In the genomic region with DNA sequence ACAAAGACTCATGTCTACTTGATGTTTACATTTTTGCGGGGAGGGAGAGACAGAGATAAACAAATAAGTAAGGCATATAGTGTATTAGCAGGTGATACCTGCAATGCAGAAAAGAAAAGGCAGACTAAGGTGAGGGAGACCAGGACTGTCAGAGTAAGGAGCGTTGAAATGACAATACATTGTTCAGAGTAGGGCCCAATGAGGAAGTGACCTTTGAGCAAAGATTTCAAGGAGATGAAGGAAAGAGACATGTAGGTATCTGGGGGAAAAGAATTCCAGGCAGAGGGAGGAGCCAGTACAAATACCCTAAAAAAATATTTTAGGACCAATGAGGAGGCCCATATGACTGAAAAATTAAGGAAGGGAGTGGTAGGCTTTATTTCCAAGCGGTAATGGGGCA, we compare ENCODE assay signal across 25 cellular contexts.
"Had no signal": no experiment of that assay in that cellular context is flagged by ENCODE, and none has a peak within 500 bp of the region (broad histone marks: within the 10 kb centered on the region; RNA-seq: fewer than 3 reads in every experiment).

No MANE protein-coding gene starts in this region.

- H3K36me3 ChIP-seq: esophagus muscularis mucosa, gastroesophageal sphincter, heart left ventricle, left lung, ovary, sigmoid colon, spleen, tibial artery had no signal

- H3K27ac ChIP-seq: coronary artery, esophagus muscularis mucosa, foreskin keratinocyte, gastroesophageal sphincter, heart left ventricle, hepatocyte, left lung, ovary, psoas muscle, sigmoid colon, spleen, testis, tibial artery had no signal

- H3K4me3 Mint-ChIP-seq: naive thymus-derived CD8-positive, alpha-beta T cell; nephron progenitor cell; stimulated activated naive B cell treated with anti-CD40 and anti-IgM and Interleukin-4, amounts not matched to agents 10 μg/mL and 1 μg/mL and 100 μg/mL, for 72 hours; type B pancreatic cell had no signal

- H3K79me2 ChIP-seq: hepatocyte had no signal

- H3K4me2 ChIP-seq: hepatocyte had no signal

- H3K4me1 ChIP-seq: gastroesophageal sphincter, heart left ventricle, sigmoid colon, testis, tibial artery had no signal

- H3K9me3 Mint-ChIP-seq: naive thymus-derived CD8-positive, alpha-beta T cell; nephron progenitor cell; stimulated activated naive B cell treated with anti-CD40 and anti-IgM and Interleukin-4, amounts not matched to agents 10 μg/mL and 1 μg/mL and 100 μg/mL, for 72 hours; type B pancreatic cell had no signal

- H3K27me3 Mint-ChIP-seq: naive thymus-derived CD8-positive, alpha-beta T cell; stimulated activated naive B cell treated with anti-CD40 and anti-IgM and Interleukin-4, amounts not matched to agents 10 μg/mL and 1 μg/mL and 100 μg/mL, for 72 hours; type B pancreatic cell had no signal

- H2AFZ ChIP-seq: hepatocyte had no signal

- ATAC-seq: foreskin keratinocyte; gastroesophageal sphincter; heart left ventricle; left lung; naive thymus-derived CD8-positive, alpha-beta T cell; psoas muscle; right cardiac atrium; stimulated activated naive B cell treated with anti-CD40 and anti-IgM and Interleukin-4, amounts not matched to agents 10 μg/mL and 1 μg/mL and 100 μg/mL, for 72 hours had no signal

- DNase-seq: dermis blood vessel endothelial cell; effector memory CD4-positive, alpha-beta T cell; foreskin keratinocyte; heart left ventricle; kidney; left lung; midbrain; naive thymus-derived CD8-positive, alpha-beta T cell; nephron progenitor cell; occipital lobe; ovary; posterior cingulate gyrus; psoas muscle; right cardiac atrium; sigmoid colon; spleen; stimulated activated naive B cell treated with anti-CD40 and anti-IgM and Interleukin-4, amounts not matched to agents 10 μg/mL and 1 μg/mL and 100 μg/mL, for 72 hours; substantia nigra; testis; tibial artery had no signal

- H3K36me3 Mint-ChIP-seq: naive thymus-derived CD8-positive, alpha-beta T cell; stimulated activated naive B cell treated with anti-CD40 and anti-IgM and Interleukin-4, amounts not matched to agents 10 μg/mL and 1 μg/mL and 100 μg/mL, for 72 hours; type B pancreatic cell had no signal

- H3K4me3 ChIP-seq: coronary artery, esophagus muscularis mucosa, gastroesophageal sphincter, heart left ventricle, hepatocyte, left lung, ovary, psoas muscle, sigmoid colon, spleen, testis, tibial artery had no signal

- H3K27me3 ChIP-seq: esophagus muscularis mucosa, foreskin keratinocyte, gastroesophageal sphincter, heart left ventricle, hepatocyte, left lung, ovary, sigmoid colon, spleen, testis, tibial artery had no signal

- H3K9me3 ChIP-seq: esophagus muscularis mucosa, gastroesophageal sphincter, heart left ventricle, left lung, ovary, psoas muscle, sigmoid colon, spleen, testis, tibial artery had no signal

- H3K27ac Mint-ChIP-seq: nephron progenitor cell; stimulated activated naive B cell treated with anti-CD40 and anti-IgM and Interleukin-4, amounts not matched to agents 10 μg/mL and 1 μg/mL and 100 μg/mL, for 72 hours; type B pancreatic cell had no signal
